ENCODE assay signal across 19 cellular contexts in the genomic region with DNA sequence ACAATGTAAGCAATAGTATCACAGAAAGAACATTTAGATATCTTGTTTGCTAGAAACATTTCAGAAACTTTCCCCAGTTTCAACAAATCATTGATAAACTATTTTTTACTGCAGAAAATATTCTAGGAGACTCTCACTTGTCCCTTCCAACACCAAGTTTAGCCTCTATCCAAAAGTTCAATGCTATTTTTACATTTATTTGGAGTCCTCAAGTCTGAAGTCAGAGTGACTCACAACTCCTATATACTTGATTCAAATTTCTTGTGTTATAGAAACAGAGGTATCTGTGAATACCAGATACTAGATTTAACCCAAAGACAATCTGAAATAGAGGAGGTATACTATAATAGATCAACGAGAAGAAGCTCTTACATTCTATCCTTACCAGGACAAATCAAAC. TPM values are rescaled to one million over a fixed set of nuclear protein-coding genes. Genes with fewer than 3 reads are reported as not detected.
DNase-seq lines count a peak whose midpoint lies in the region; ATAC-seq and TF ChIP-seq lines count a peak whose summit lies in the region.
"Had no signal": no experiment of that assay in that cellular context is flagged by ENCODE, and none has a peak within 500 bp of the region (broad histone marks: within the 10 kb centered on the region; RNA-seq: fewer than 3 reads in every experiment).

No MANE protein-coding gene starts in this region.

- H3K36me3 Mint-ChIP-seq in T-helper 17 cell (ENCODE audit: low read depth): peaks cover 6% of the 10 kb centered on the region

- 98 to 100% methylated on average over 1 of the region's 1 CpG for WGBS in GM23248 (ENCODE audit: low coverage in 1 of 2, low lambda C conversion rate in 2 of 2, missing lambda C conversion rate in 2 of 2), 2 experiments
- WGBS in psoas muscle, 3 donors: 77 to 97% (median 88%) methylated on average over 1 of the region's 1 CpG

- H2AFZ ChIP-seq in GM23248: no peak overlapping the region
- H2AFZ ChIP-seq: GM23338 had no signal

- no peaks in the 10 kb centered on the region for H3K27me3 Mint-ChIP-seq in T-helper 17 cell
- H3K27me3 Mint-ChIP-seq: CD8-positive, alpha-beta memory T cell had no signal

- H3F3A ChIP-seq in GM23248 (ENCODE audit: insufficient read depth): no peaks in the 10 kb centered on the region

- no peak overlapping the region for H3K4me2 ChIP-seq in GM23248 (ENCODE audit: unreplicated experiment)
- H3K4me2 ChIP-seq: BLaER1, GM23338 had no signal

- no peak for TF ChIP-seq CTCF in psoas muscle (IDR thresholded peaks at IDR 0.05)

- H3K79me2 ChIP-seq in GM23248 (ENCODE audit: insufficient read depth): peaks cover 99% of the 10 kb centered on the region

- H3K4me1 ChIP-seq in GM23248 (ENCODE audit: insufficient read depth): peaks cover 11% of the 10 kb centered on the region
- peaks cover 36% of the 10 kb centered on the region for H3K4me1 ChIP-seq in psoas muscle
- H3K4me1 ChIP-seq: BLaER1 had no signal

- H3K4me3 ChIP-seq in GM23248 (no peak overlapping the region), psoas muscle (no peak overlapping the region)
- H3K4me3 ChIP-seq: BLaER1, GM23338 had no signal

- no peak overlapping the region for H3K9ac ChIP-seq in GM23248
- H3K9ac ChIP-seq: BLaER1 had no signal

- intact Hi-C loops in psoas muscle (cut with DNase I): no loop called here

- DNase-seq in EH (ENCODE audit: low read depth): peak; percentile 44
- peak; percentile 38 for DNase-seq in GM23248
- DNase-seq in T-helper 17 cell: no peak
- no peak for DNase-seq in psoas muscle
- DNase-seq in LoVo (ENCODE audit: low spot score): no peak
- DNase-seq in substantia nigra (lab: John Stamatoyannopoulos, UW): no peak
- no peak for DNase-seq in SKM-1 treated with dmso at 0.1 percent for 144 hours (lab: John Stamatoyannopoulos, UW; ENCODE audit: unreplicated experiment)
- DNase-seq: 8988T; CD8-positive, alpha-beta memory T cell; COR-L47; DMS 273 treated with DMSO at 0.1 percent for 48 hours; GF-D8; KG1 had no signal

- H3K36me3 ChIP-seq in GM23248 (ENCODE audit: low read depth) (no peaks in the 10 kb centered on the region), psoas muscle (ENCODE audit: insufficient read depth in 1 of 2, low read depth in 1 of 2) (no peaks in the 10 kb centered on the region)

- peaks cover 3% of the 10 kb centered on the region; the same call in 1 of the 2 replicates for H4K20me1 ChIP-seq in GM23248 (ENCODE audit: insufficient read depth)

- no peak overlapping the region for H3K4me3 Mint-ChIP-seq in T-helper 17 cell
- H3K4me3 Mint-ChIP-seq: CD14-positive monocyte; CD8-positive, alpha-beta memory T cell; GM23338 had no signal

- no peaks in the 10 kb centered on the region for H3K27me3 ChIP-seq in GM23248 (replicated peaks; ENCODE audit: insufficient read depth)
- H3K27me3 ChIP-seq in psoas muscle (ENCODE audit: insufficient read depth in 3 of 3, low read length in 2 of 3): no peaks in the 10 kb centered on the region
- H3K27me3 ChIP-seq: BLaER1 had no signal

- ATAC-seq in T-helper 17 cell: no peak
- ATAC-seq in psoas muscle: peak in 2 of 4 donors; percentile 62 to 73
- no peak for ATAC-seq in HG03108 (IDR thresholded peaks at IDR 0.05; ENCODE audit: unreplicated experiment)
- ATAC-seq: GM23338, HCT116, HepG2 had no signal

- H3K9me3 ChIP-seq in GM23248 (ENCODE audit: low read depth) (no peaks in the 10 kb centered on the region), T-helper 17 cell (ENCODE audit: control insufficient read depth, low read length, poor library complexity, severe bottlenecking) (no peaks in the 10 kb centered on the region), psoas muscle (no peaks in the 10 kb centered on the region)

- peak overlapping the region; percentile 6 for H3K27ac Mint-ChIP-seq in T-helper 17 cell
- H3K27ac Mint-ChIP-seq: CD14-positive monocyte; CD8-positive, alpha-beta memory T cell; GM23338 had no signal

- H3K27ac ChIP-seq in GM23248 (0 out of 2 replicates have a peak overlapping the region, but pooled peaks have one; percentile 9), psoas muscle (peak overlapping the region; percentile 4), substantia nigra (ENCODE audit: low read depth, low read length, poor library complexity, severe bottlenecking) (no peak overlapping the region)
- H3K27ac ChIP-seq: BLaER1 had no signal

- in situ Hi-C loops in GM23248 (cut with MboI): no loop called here

- H3K9me2 ChIP-seq in GM23248 (ENCODE audit: insufficient read depth): no peaks in the 10 kb centered on the region

- H3K4me1 Mint-ChIP-seq in T-helper 17 cell: peaks cover 25% of the 10 kb centered on the region

RNA-seq across cellular contexts. Expression of a gene that starts 49.6 kb away (rescaled TPM):
- 5.8 and 6.3 TPM in 2 replicates for total RNA-seq in GM23248 (2014; rRNA removed; shearing (Covaris generic))
- polyA plus RNA-seq in GM23248 (2016; fragmentation: Nextera tagmentation; extraction: Ambion mirVana): 4.0 and 4.4 TPM in 2 replicates
- 10 to 100 TPM; 24.5 to 26.8 TPM for total RNA-seq in T-helper 17 cell
- total RNA-seq in psoas muscle: 10 to 100 TPM; 11.8 to 17.6 (median 14.3) TPM
- polyA plus RNA-seq in psoas muscle: 1 to 10 TPM in 2 of 3 donors, under 1 TPM in 1; 0.83 to 6.1 (median 2.2) TPM

Comparison
In these comparisons a context has a peak if more than half of its experiments do, and no peak if none do; other contexts are left out.
1. DNase-seq: peak in EH (single experiment) and GM23248 (single experiment); none in T-helper 17 cell (0 of 3), psoas muscle (0 of 2), LoVo (single experiment), substantia nigra (0 of 49) and SKM-1 treated with dmso at 0.1 percent for 144 hours (single experiment).